ENCODE assay signal across 14 cellular contexts in genomic region chr15:29452881-29453731, GRCh38.
DNase-seq lines count a peak whose midpoint lies in the region; TF ChIP-seq lines count a peak whose summit lies in the region.
"Had no signal": no experiment of that assay in that cellular context is flagged by ENCODE, and none has a peak within 500 bp of the region (broad histone marks: within the 10 kb centered on the region; RNA-seq: fewer than 3 reads in every experiment).

No MANE protein-coding gene starts in this region.

- H3K9me3 Mint-ChIP-seq in endothelial cell (ENCODE audit: unreplicated experiment): no peaks in the 10 kb centered on the region
- H3K9me3 Mint-ChIP-seq in osteocyte (ENCODE audit: unreplicated experiment): no peaks in the 10 kb centered on the region
- H3K9me3 Mint-ChIP-seq in activated T-helper 1 cell treated with anti-CD3 and anti-CD28 coated beads, Interleukin-12 subunit alpha, Interleukin-12 subunit beta, Interleukin-2, Interleukin-4 antibody, amounts not matched to agents 30 ng/mL and 10 ng/mL and 1 ng/mL, durations not matched to agents 14 hours and 24 hours and 36 hours: no peaks in the 10 kb centered on the region
- H3K9me3 Mint-ChIP-seq: CD4-positive, alpha-beta T cell had no signal

- peaks cover 50% of the 10 kb centered on the region for H3K4me1 Mint-ChIP-seq in endothelial cell (ENCODE audit: unreplicated experiment)
- peaks cover 11% of the 10 kb centered on the region for H3K4me1 Mint-ChIP-seq in osteocyte (ENCODE audit: unreplicated experiment)
- no peaks in the 10 kb centered on the region for H3K4me1 Mint-ChIP-seq in activated T-helper 1 cell treated with anti-CD3 and anti-CD28 coated beads, Interleukin-12 subunit alpha, Interleukin-12 subunit beta, Interleukin-2, Interleukin-4 antibody, amounts not matched to agents 30 ng/mL and 10 ng/mL and 1 ng/mL, durations not matched to agents 14 hours and 24 hours and 36 hours (ENCODE audit: low read depth)

- H3K27me3 Mint-ChIP-seq in endothelial cell (ENCODE audit: unreplicated experiment): no peaks in the 10 kb centered on the region
- peaks cover 10% of the 10 kb centered on the region for H3K27me3 Mint-ChIP-seq in osteocyte (ENCODE audit: unreplicated experiment)
- peaks cover 2% of the 10 kb centered on the region for H3K27me3 Mint-ChIP-seq in activated T-helper 1 cell treated with anti-CD3 and anti-CD28 coated beads, Interleukin-12 subunit alpha, Interleukin-12 subunit beta, Interleukin-2, Interleukin-4 antibody, amounts not matched to agents 30 ng/mL and 10 ng/mL and 1 ng/mL, durations not matched to agents 14 hours and 24 hours and 36 hours (ENCODE audit: insufficient read depth)
- H3K27me3 Mint-ChIP-seq: CD4-positive, alpha-beta T cell had no signal

- no peaks in the 10 kb centered on the region for H3K36me3 Mint-ChIP-seq in endothelial cell (ENCODE audit: low read depth, unreplicated experiment)
- H3K36me3 Mint-ChIP-seq in osteocyte (ENCODE audit: unreplicated experiment): no peaks in the 10 kb centered on the region
- H3K36me3 Mint-ChIP-seq in activated T-helper 1 cell treated with anti-CD3 and anti-CD28 coated beads, Interleukin-12 subunit alpha, Interleukin-12 subunit beta, Interleukin-2, Interleukin-4 antibody, amounts not matched to agents 30 ng/mL and 10 ng/mL and 1 ng/mL, durations not matched to agents 14 hours and 24 hours and 36 hours (ENCODE audit: low read depth): no peaks in the 10 kb centered on the region

- peak in 2 of 3 experiments; percentile 12 to 48 for DNase-seq in NCI-H1417 (lab: John Stamatoyannopoulos, UW)
- DNase-seq in NCI-H1417 treated with DMSO at 0.1 percent for 48 hours (lab: John Stamatoyannopoulos, UW): no peak
- DNase-seq in NCI-H69 (lab: John Stamatoyannopoulos, UW): peak; percentile 32
- DNase-seq in endothelial cell (ENCODE audit: low spot score): peak; percentile 41
- no peak for DNase-seq in osteocyte (ENCODE audit: extremely low spot score, unreplicated experiment)
- no peak for DNase-seq in GM19240 (ENCODE audit: insufficient read length, low spot score)
- no peak for DNase-seq in activated T-helper 1 cell treated with anti-CD3 and anti-CD28 coated beads, Interleukin-12 subunit alpha, Interleukin-12 subunit beta, Interleukin-2, Interleukin-4 antibody, amounts not matched to agents 30 ng/mL and 10 ng/mL and 1 ng/mL, durations not matched to agents 14 hours and 24 hours and 36 hours (ENCODE audit: low spot score)
- no peak for DNase-seq in activated CD4-positive, alpha-beta T cell treated with anti-CD3 and anti-CD28 coated beads for 48 hours
- DNase-seq: activated CD4-positive, CD25-positive, alpha-beta regulatory T cell treated with anti-CD3 and anti-CD28 coated beads, Interleukin-2, amount 50 U/mL, for 72 hours; CD4-positive, alpha-beta T cell; GF-D8; NCI-H1436; NCI-H226; psoas muscle had no signal

- H3K27ac Mint-ChIP-seq in endothelial cell (ENCODE audit: unreplicated experiment) (peak overlapping the region; percentile 84), osteocyte (ENCODE audit: unreplicated experiment) (no peak overlapping the region)
- H3K27ac Mint-ChIP-seq in activated T-helper 1 cell treated with anti-CD3 and anti-CD28 coated beads, Interleukin-12 subunit alpha, Interleukin-12 subunit beta, Interleukin-2, Interleukin-4 antibody, amounts not matched to agents 30 ng/mL and 10 ng/mL and 1 ng/mL, durations not matched to agents 14 hours and 24 hours and 36 hours: no peak overlapping the region
- H3K27ac Mint-ChIP-seq: CD4-positive, alpha-beta T cell had no signal

- intact Hi-C loops in activated T-helper 1 cell treated with anti-CD3 and anti-CD28 coated beads, Interleukin-12 subunit alpha, Interleukin-12 subunit beta, Interleukin-2, Interleukin-4 antibody, amounts not matched to agents 30 ng/mL and 10 ng/mL and 1 ng/mL, durations not matched to agents 14 hours and 24 hours and 36 hours (cut with micrococcal nuclease): no loop called here

- H3K4me3 Mint-ChIP-seq in endothelial cell (ENCODE audit: unreplicated experiment) (no peak overlapping the region), osteocyte (ENCODE audit: unreplicated experiment) (peak overlapping the region; percentile 49)
- H3K4me3 Mint-ChIP-seq in activated T-helper 1 cell treated with anti-CD3 and anti-CD28 coated beads, Interleukin-12 subunit alpha, Interleukin-12 subunit beta, Interleukin-2, Interleukin-4 antibody, amounts not matched to agents 30 ng/mL and 10 ng/mL and 1 ng/mL, durations not matched to agents 14 hours and 24 hours and 36 hours: no peak overlapping the region
- H3K4me3 Mint-ChIP-seq: CD4-positive, alpha-beta T cell had no signal

- TF ChIP-seq CTCF in endothelial cell (IDR thresholded peaks at IDR 0.05; ENCODE audit: unreplicated experiment) (no peak), osteocyte (IDR thresholded peaks at IDR 0.05) (no peak)

Comparison
In these comparisons a context has a peak if more than half of its experiments do, and no peak if none do; other contexts are left out.
1. DNase-seq: peak in NCI-H1417 (2 of 3), NCI-H69 (single experiment) and endothelial cell (single experiment); none in NCI-H1417 treated with DMSO at 0.1 percent for 48 hours (single experiment), osteocyte (single experiment), GM19240 (single experiment), activated T-helper 1 cell treated with anti-CD3 and anti-CD28 coated beads, Interleukin-12 subunit alpha, Interleukin-12 subunit beta, Interleukin-2, Interleukin-4 antibody, amounts not matched to agents 30 ng/mL and 10 ng/mL and 1 ng/mL, durations not matched to agents 14 hours and 24 hours and 36 hours (single experiment) and activated CD4-positive, alpha-beta T cell treated with anti-CD3 and anti-CD28 coated beads for 48 hours (single experiment).